19 cellular contexts compared by ENCODE assay signal in the genomic region with DNA sequence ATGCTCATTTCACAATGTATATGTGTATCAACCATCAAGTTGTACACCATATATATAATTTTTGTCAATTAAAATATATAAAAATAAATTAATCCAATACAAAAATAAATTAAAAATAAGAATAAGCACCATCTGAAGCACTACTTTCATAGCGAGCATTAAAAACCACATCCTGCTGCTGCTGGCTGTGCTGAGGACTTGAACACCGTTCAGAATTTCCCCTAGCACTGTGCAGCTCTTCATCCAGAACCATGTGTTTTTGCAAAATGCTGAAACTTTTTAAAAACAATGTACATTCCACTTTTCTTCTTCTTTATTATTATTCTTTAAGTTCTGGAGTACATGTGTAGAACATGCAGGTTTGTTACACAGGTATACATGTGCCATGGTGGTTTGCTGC. TPM values are rescaled to one million over a fixed set of nuclear protein-coding genes. Genes with fewer than 3 reads are reported as not detected.
DNase-seq lines count a peak whose midpoint lies in the region; ATAC-seq, FAIRE-seq and TF ChIP-seq lines count a peak whose summit lies in the region.
"Had no signal": no experiment of that assay in that cellular context is flagged by ENCODE, and none has a peak within 500 bp of the region (broad histone marks: within the 10 kb centered on the region; RNA-seq: fewer than 3 reads in every experiment).

No MANE protein-coding gene starts in this region.

- intact Hi-C loops in activated CD4-positive, alpha-beta T cell treated with anti-CD3 and anti-CD28 coated beads, Interleukin-2, amount 10 ng/mL, durations not matched to agents 24 days and 14 days (cut with micrococcal nuclease), result no loop called here
- intact Hi-C loops in CD4-positive, alpha-beta T cell (cut with DNase I, micrococcal nuclease), result no loop called here
- intact Hi-C loops in GM12878 (cut with micrococcal nuclease; ENCODE audit: unreplicated experiment), result no loop called here

- H3K27ac ChIP-seq in CD4-positive, alpha-beta T cell (ENCODE audit: low read depth, low read length), result no peak overlapping the region
- H3K27ac ChIP-seq in OCI-LY1 (ENCODE audit: low read depth, low read length, poor library complexity, severe bottlenecking) (peak overlapping the region; percentile 59), GM12878 (ENCODE audit: control insufficient read depth, insufficient read depth) (no peak overlapping the region)
- H3K27ac ChIP-seq: GM23248, SJCRH30 had no signal

- H3K9me3 Mint-ChIP-seq in activated CD4-positive, alpha-beta T cell treated with anti-CD3 and anti-CD28 coated beads, Interleukin-2, amount 10 ng/mL, durations not matched to agents 24 days and 14 days, result peaks cover 32% of the 10 kb centered on the region
- peaks cover 22% of the 10 kb centered on the region for H3K9me3 Mint-ChIP-seq in CD4-positive, alpha-beta T cell

- H3K4me2 ChIP-seq in OCI-LY1 (ENCODE audit: low read length) (no peak overlapping the region), GM12878 (ENCODE audit: control insufficient read depth, insufficient read depth) (no peak overlapping the region)

- H3K36me3 Mint-ChIP-seq in activated CD4-positive, alpha-beta T cell treated with anti-CD3 and anti-CD28 coated beads, Interleukin-2, amount 10 ng/mL, durations not matched to agents 24 days and 14 days (ENCODE audit: low read depth), result peaks cover 22% of the 10 kb centered on the region
- H3K36me3 Mint-ChIP-seq in CD4-positive, alpha-beta T cell (ENCODE audit: low read depth), result peaks cover 33% of the 10 kb centered on the region

- no peaks in the 10 kb centered on the region for H3F3A ChIP-seq in OCI-LY1 (ENCODE audit: insufficient read depth, low read length)

- CTCF ChIA-PET in CD4-positive, alpha-beta T cell (lab: Charles Lee), result no interaction called here
- CTCF ChIA-PET in GM12878 (lab: Yijun Ruan, JAX), result no interaction called here

- no peak overlapping the region for H3K27ac Mint-ChIP-seq in activated CD4-positive, alpha-beta T cell treated with anti-CD3 and anti-CD28 coated beads, Interleukin-2, amount 10 ng/mL, durations not matched to agents 24 days and 14 days
- peak overlapping the region; percentile 17 for H3K27ac Mint-ChIP-seq in CD4-positive, alpha-beta T cell

- no peaks in the 10 kb centered on the region for H3K9me3 ChIP-seq in CD4-positive, alpha-beta T cell (ENCODE audit: control insufficient read depth, low read length)
- H3K9me3 ChIP-seq in OCI-LY1 (ENCODE audit: low read length), result no peaks in the 10 kb centered on the region
- H3K9me3 ChIP-seq in GM12878 (replicated peaks; ENCODE audit: control insufficient read depth, insufficient read depth, low read length), result no peaks in the 10 kb centered on the region
- H3K9me3 ChIP-seq: BE2C, SJCRH30 had no signal

- no peaks in the 10 kb centered on the region for H4K20me1 ChIP-seq in OCI-LY1 (ENCODE audit: insufficient read depth, low read length)
- H4K20me1 ChIP-seq in GM12878 (ENCODE audit: control insufficient read depth, insufficient read depth), result no peaks in the 10 kb centered on the region

- BruUV-seq in GM12878 (replicated peaks; lab: Mats Ljungman, UMichigan), result no TSS peak

- no peak for TF ChIP-seq CTCF in CD4-positive, alpha-beta T cell (IDR thresholded peaks at IDR 0.05)
- TF ChIP-seq CTCF in OCI-LY1 (IDR thresholded peaks at IDR 0.05; ENCODE audit: low read length) (no peak), GM12878 (IDR thresholded peaks at IDR 0.05 in 2 of 3, conservative IDR thresholded peaks at IDR 0.05 in 1 of 3; ENCODE audit: control insufficient read depth in 2 of 3, extremely low read depth in 1 of 3, insufficient read depth in 1 of 3, low read depth in 3 of 3, low read length in 3 of 3) (no peak)

- no peak overlapping the region for H3K4me3 Mint-ChIP-seq in activated CD4-positive, alpha-beta T cell treated with anti-CD3 and anti-CD28 coated beads, Interleukin-2, amount 10 ng/mL, durations not matched to agents 24 days and 14 days
- no peak overlapping the region for H3K4me3 Mint-ChIP-seq in CD4-positive, alpha-beta T cell
- H3K4me3 Mint-ChIP-seq: CD8-positive, alpha-beta memory T cell had no signal

- TF ChIP-seq RAD21 in GM12878 (IDR thresholded peaks at IDR 0.05; ENCODE audit: insufficient read depth, low read depth, low read length), result no peak

- no peak for TF ChIP-seq EP300 in GM12878 (IDR thresholded peaks at IDR 0.05; ENCODE audit: borderline replicate concordance in 1 of 2, control insufficient read depth in 1 of 2, low read depth in 2 of 2, low read length in 2 of 2)

- 0% methylated on average over 2 of the region's 2 CpGs for WGBS in GM12878 (ENCODE audit: insufficient coverage, insufficient replicate concordance, low lambda C conversion rate, missing lambda C conversion rate)

- H3K4me3 ChIP-seq in OCI-LY1 (ENCODE audit: low read depth, low read length, poor library complexity, severe bottlenecking), result no peak overlapping the region
- no peak overlapping the region for H3K4me3 ChIP-seq in GM12878
- H3K4me3 ChIP-seq: GM23248, K562, SJCRH30 had no signal

- in situ Hi-C loops in GM12878 (cut with MboI), result no loop called here

- H3K36me3 ChIP-seq in OCI-LY1 (ENCODE audit: insufficient read depth, low read length) (no peaks in the 10 kb centered on the region), GM12878 (ENCODE audit: control insufficient read depth in 2 of 2, insufficient read depth in 2 of 2, low read length in 1 of 2) (no peaks in the 10 kb centered on the region)
- H3K36me3 ChIP-seq: BE2C, SJCRH30 had no signal

- H3K9me2 ChIP-seq in OCI-LY1 (ENCODE audit: low read depth, low read length), result no peaks in the 10 kb centered on the region

- no peak for TF ChIP-seq POLR2A in GM12878 (IDR thresholded peaks at IDR 0.05; ENCODE audit: low read depth, low read length)

- H3K27me3 ChIP-seq in CD4-positive, alpha-beta T cell (ENCODE audit: control insufficient read depth, insufficient read depth, low read length), result no peaks in the 10 kb centered on the region
- H3K27me3 ChIP-seq in OCI-LY1 (ENCODE audit: insufficient read depth, low read length) (no peaks in the 10 kb centered on the region), GM12878 (replicated peaks in 1 of 2; ENCODE audit: control insufficient read depth in 2 of 2, insufficient read depth in 2 of 2, low read length in 1 of 2) (no peaks in the 10 kb centered on the region)
- H3K27me3 ChIP-seq: BE2C, SJCRH30 had no signal

- POLR2A ChIA-PET in CD4-positive, alpha-beta T cell (lab: Charles Lee), result no interaction called here
- POLR2A ChIA-PET in GM12878 (lab: Charles Lee), result no interaction called here

- H3K79me2 ChIP-seq in OCI-LY1 (ENCODE audit: insufficient read depth, low read length) (no peaks in the 10 kb centered on the region), GM12878 (ENCODE audit: control insufficient read depth, insufficient read depth, low read length) (no peaks in the 10 kb centered on the region)

- H3K4me1 ChIP-seq in OCI-LY1 (ENCODE audit: insufficient read depth, low read length, severe bottlenecking) (peaks cover 19% of the 10 kb centered on the region), GM12878 (ENCODE audit: control insufficient read depth, insufficient read depth, low read length) (no peaks in the 10 kb centered on the region)
- H3K4me1 ChIP-seq: BE2C, SJCRH30 had no signal

- H3K4me1 Mint-ChIP-seq in activated CD4-positive, alpha-beta T cell treated with anti-CD3 and anti-CD28 coated beads, Interleukin-2, amount 10 ng/mL, durations not matched to agents 24 days and 14 days, result peaks cover 11% of the 10 kb centered on the region
- peaks cover 32% of the 10 kb centered on the region for H3K4me1 Mint-ChIP-seq in CD4-positive, alpha-beta T cell (ENCODE audit: low read depth)

- no peaks in the 10 kb centered on the region for H3K27me3 Mint-ChIP-seq in activated CD4-positive, alpha-beta T cell treated with anti-CD3 and anti-CD28 coated beads, Interleukin-2, amount 10 ng/mL, durations not matched to agents 24 days and 14 days
- H3K27me3 Mint-ChIP-seq in CD4-positive, alpha-beta T cell, result no peaks in the 10 kb centered on the region
- H3K27me3 Mint-ChIP-seq: CD8-positive, alpha-beta memory T cell had no signal

- DNase-seq in activated CD4-positive, alpha-beta T cell treated with anti-CD3 and anti-CD28 coated beads, Interleukin-2, amount 10 ng/mL, durations not matched to agents 24 days and 14 days, result peak; percentile 64
- DNase-seq in activated CD4-positive, alpha-beta T cell treated with anti-CD3 and anti-CD28 coated beads, Interleukin-2, amount 50 U/mL, for 4 hours, result no peak
- DNase-seq in CD4-positive, alpha-beta T cell, result no peak
- DNase-seq in GM12878 (ENCODE audit: low read depth, low spot score), result no peak
- no peak for DNase-seq in NCI-H2171 (lab: John Stamatoyannopoulos, UW)
- DNase-seq: 8988T; BE2C; GF-D8; GM23248; NCI-H187; NCI-H446; NK-92 treated with Interleukin-12 subunit alpha and Interleukin-12 subunit beta, amount 100 ng/mL, for 24 hours; RPMI8226; SJCRH30 had no signal

- FAIRE-seq in GM12878 (lab: Jason Lieb, UNC), result no peak
- FAIRE-seq: K562 had no signal

- no peak overlapping the region for H2AFZ ChIP-seq in OCI-LY1 (ENCODE audit: low read length)
- H2AFZ ChIP-seq in GM12878 (ENCODE audit: control insufficient read depth, low read depth, low read length), result no peak overlapping the region
- H2AFZ ChIP-seq: GM23248 had no signal

- RAD21 ChIA-PET in GM12878 (lab: Charles Lee; ENCODE audit: unreplicated experiment), result no interaction called here

- peak; percentile 56 for ATAC-seq in CD4-positive, alpha-beta T cell (ENCODE audit: poor library complexity)
- peak; percentile 50; the same call in 2 of the 3 replicates for ATAC-seq in GM12878
- ATAC-seq in GM19328 (IDR thresholded peaks at IDR 0.05; ENCODE audit: unreplicated experiment), result no peak
- ATAC-seq in GM19397 (IDR thresholded peaks at IDR 0.05; ENCODE audit: unreplicated experiment), result no peak
- ATAC-seq: K562 had no signal

- SMC1A ChIA-PET in GM12878 (lab: Charles Lee; ENCODE audit: uncharacterized antibody, unreplicated experiment), result no interaction called here

- no peak overlapping the region for H3K9ac ChIP-seq in OCI-LY1 (ENCODE audit: low read length)
- no peak overlapping the region for H3K9ac ChIP-seq in GM12878 (ENCODE audit: control insufficient read depth, insufficient read depth, low read length)
- H3K9ac ChIP-seq: GM23248 had no signal

RNA-seq across cellular contexts. Expression of a gene that starts 40.0 kb away (rescaled TPM):
- total RNA-seq in activated CD4-positive, alpha-beta T cell treated with anti-CD3 and anti-CD28 coated beads, Interleukin-2, amount 10 ng/mL, durations not matched to agents 24 days and 14 days, result 38.1 and 39.6 TPM in 2 replicates
- 100 to 1,000 TPM in 1 of 2 experiments, 10 to 100 TPM in 1; 93.1 to 101 TPM for total RNA-seq in CD4-positive, alpha-beta T cell
- total RNA-seq in GM12878 (2013; cell fraction: nucleolus; rRNA removed), result 11.4 and 11.6 TPM in 2 replicates
- total RNA-seq in GM12878 (2014; rRNA removed), result 0.65 and 0.96 TPM in 2 replicates
- 0.88 and 1.1 TPM in 2 replicates for total RNA-seq in GM12878 (2014; rRNA removed; fragmentation: Illumina TruSeq; extraction: Trizol)
- 1.6 and 2.4 TPM in 2 replicates for total RNA-seq in GM12878 (2021)
- 4.7 TPM for polyA plus RNA-seq in GM12878 (2011; ENCODE audit: low read depth)
- polyA plus RNA-seq in GM12878 (2011; rRNA removed), result 7.0 and 8.3 TPM in 2 replicates
- polyA plus RNA-seq in GM12878 (2011; cell fraction: cytosol; rRNA removed), result 7.5 and 8.5 TPM in 2 replicates
- 6.3 and 8.8 TPM in 2 replicates for polyA plus RNA-seq in GM12878 (2011; cell fraction: nucleus; rRNA removed)
- polyA plus RNA-seq in GM12878 (2012), result 5.2 and 6.1 TPM in 2 replicates
- 1.4 and 1.6 TPM in 2 replicates for polyA plus RNA-seq in GM12878 (2014; fragmentation: Illumina TruSeq; extraction: Trizol)
- under 1 TPM; 0.64 to 0.72 TPM for polyA plus RNA-seq in GM12878 (2014; fragmentation: Nextera tagmentation; extraction: Ambion mirVana)
- polyA plus RNA-seq in GM12878 (2014; rRNA removed), result 0.70 TPM in 2 replicates
- under 1 TPM; 0.58 to 0.79 TPM for polyA plus RNA-seq in GM12878 (2016; fragmentation: Nextera tagmentation; extraction: Ambion mirVana)
- 20.9 and 28.1 TPM in 2 replicates for polyA minus RNA-seq in GM12878 (2011; rRNA and poly(A)+ RNA removed)
- 11.6 and 15.6 TPM in 2 replicates for polyA minus RNA-seq in GM12878 (2011; cell fraction: cytosol; rRNA and poly(A)+ RNA removed)
- 9.1 and 21.0 TPM in 2 replicates for polyA minus RNA-seq in GM12878 (2011; cell fraction: nucleus; rRNA and poly(A)+ RNA removed)

Comparison
In these comparisons a context has a peak if more than half of its experiments do, and no peak if none do; other contexts are left out.
1. ATAC-seq: peak in CD4-positive, alpha-beta T cell (single experiment) and GM12878 (single experiment); none in GM19328 (single experiment) and GM19397 (single experiment).